Comparison of ENCODE assay signal across 9 cellular contexts in the genomic region with DNA sequence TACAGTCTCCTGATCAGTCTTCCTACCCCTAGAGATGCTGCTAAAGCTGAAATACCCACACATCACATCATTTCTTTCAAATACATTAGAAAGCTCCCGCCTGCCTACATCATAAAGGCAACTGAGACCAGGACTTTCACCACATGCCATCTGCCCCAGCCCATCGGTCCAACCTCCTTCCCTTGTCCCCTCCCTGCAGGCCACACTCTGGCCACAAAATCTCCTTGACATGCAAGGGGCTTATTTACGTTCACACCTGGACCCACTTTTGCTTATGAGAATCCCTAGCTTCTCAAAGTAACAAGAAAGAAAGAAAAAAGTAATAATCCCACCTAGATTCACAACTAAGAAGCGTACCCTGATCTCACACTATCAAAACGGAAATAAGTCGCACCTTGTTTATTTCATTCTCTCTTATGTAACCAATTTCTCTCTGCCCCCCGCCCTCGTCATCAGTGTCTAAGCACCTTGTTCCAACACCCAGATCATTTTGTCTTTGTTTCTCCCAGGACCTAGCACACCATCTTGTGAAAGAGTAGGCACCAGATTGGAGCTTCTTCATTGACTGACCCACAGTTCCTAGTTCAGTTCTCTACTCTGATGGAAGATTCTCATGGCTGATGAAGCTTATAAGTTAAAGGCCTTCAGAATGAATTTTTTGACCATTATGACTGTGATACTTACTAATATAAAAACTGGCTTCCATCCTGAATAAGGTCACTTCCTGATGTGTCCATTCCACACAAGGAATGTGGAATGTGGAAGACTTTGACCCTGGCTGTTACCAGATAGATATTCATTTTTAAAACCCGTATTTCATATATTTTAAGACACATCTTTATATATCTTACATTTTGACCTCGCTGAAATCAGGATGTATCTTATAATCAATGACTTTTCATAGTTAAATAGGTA. TPM values are rescaled to one million over a fixed set of nuclear protein-coding genes. Genes with fewer than 3 reads are reported as not detected.
DNase-seq lines count a peak whose midpoint lies in the region; ATAC-seq and TF ChIP-seq lines count a peak whose summit lies in the region.
"Had no signal": no experiment of that assay in that cellular context is flagged by ENCODE, and none has a peak within 500 bp of the region (broad histone marks: within the 10 kb centered on the region; RNA-seq: fewer than 3 reads in every experiment).

No MANE protein-coding gene starts in this region.

- H3K27ac ChIP-seq in AG04450 (ENCODE audit: low read depth, low read length) (peak overlapping the region; percentile 86), RWPE1 (peak overlapping the region; percentile 82), neural progenitor cell (no peak overlapping the region)
- H3K27ac ChIP-seq in effector memory CD4-positive, alpha-beta T cell (ENCODE audit: insufficient read depth, low read length, poor library complexity, severe bottlenecking), result peak overlapping the region; percentile 21

- H3K27me3 ChIP-seq in AG04450 (ENCODE audit: control insufficient read depth, insufficient read depth, low read length), result no peaks in the 10 kb centered on the region
- no peaks in the 10 kb centered on the region for H3K27me3 ChIP-seq in effector memory CD4-positive, alpha-beta T cell (replicated peaks; ENCODE audit: control insufficient read depth, insufficient read depth, low read length, poor library complexity, severe bottlenecking)
- no peaks in the 10 kb centered on the region for H3K27me3 ChIP-seq in neural progenitor cell

- no peak overlapping the region for H3K4me3 Mint-ChIP-seq in neural progenitor cell

- CTCF ChIA-PET in AG04450 (lab: Charles Lee) (no interaction called here), RWPE1 (lab: Yijun Ruan, JAX) (no interaction called here)

- ATAC-seq in HG03108 (IDR thresholded peaks at IDR 0.05; ENCODE audit: unreplicated experiment), result no peak

- H4K20me1 ChIP-seq in neural progenitor cell (ENCODE audit: low read depth), result no peaks in the 10 kb centered on the region

- H3K27ac Mint-ChIP-seq in neural progenitor cell, result peak overlapping the region; percentile 3

- H3K36me3 Mint-ChIP-seq in neural progenitor cell, result peaks cover 21% of the 10 kb centered on the region

- H2AFZ ChIP-seq in neural progenitor cell (replicated peaks), result no peak overlapping the region

- H3K79me2 ChIP-seq in neural progenitor cell (ENCODE audit: low read depth), result peaks cover 27% of the 10 kb centered on the region

- TF ChIP-seq CTCF in AG04450 (IDR thresholded peaks at IDR 0.05; ENCODE audit: low read depth, low read length) (no peak), RWPE1 (conservative IDR thresholded peaks at IDR 0.05; ENCODE audit: low read depth) (no peak), neural progenitor cell (IDR thresholded peaks at IDR 0.05) (no peak)

- no peak for DNase-seq in AG04450 (ENCODE audit: low read depth, low spot score)
- no peak for DNase-seq in RWPE1 (ENCODE audit: low spot score)
- peak in 1 of 3 donors; percentile 10 for DNase-seq in effector memory CD4-positive, alpha-beta T cell
- DNase-seq in neural progenitor cell (ENCODE audit: low spot score), result no peak
- DNase-seq in iPS-NIHi11 (ENCODE audit: low spot score), result no peak
- no peak for DNase-seq in DMS153 treated with DMSO at 0.1 percent for 48 hours (lab: John Stamatoyannopoulos, UW; ENCODE audit: unreplicated experiment)
- no peak for DNase-seq in DMS53 treated with DMSO at 0.1 percent for 48 hours (lab: John Stamatoyannopoulos, UW; ENCODE audit: unreplicated experiment)
- DNase-seq: NCI-H1436 treated with DMSO at 0.1 percent for 48 hours had no signal

- POLR2A ChIA-PET in AG04450 (lab: Yijun Ruan, JAX) (no interaction called here), RWPE1 (lab: Yijun Ruan, JAX; ENCODE audit: low non-redundant PET) (no interaction called here)

- H3K9me3 ChIP-seq in AG04450 (ENCODE audit: control insufficient read depth, insufficient read depth, low read length) (no peaks in the 10 kb centered on the region), neural progenitor cell (ENCODE audit: low read depth) (no peaks in the 10 kb centered on the region)
- H3K9me3 ChIP-seq in effector memory CD4-positive, alpha-beta T cell (ENCODE audit: control insufficient read depth, low read length), result no peaks in the 10 kb centered on the region

- H3K9ac ChIP-seq in neural progenitor cell, result no peak overlapping the region

- H3F3A ChIP-seq in neural progenitor cell (ENCODE audit: low read depth), result no peaks in the 10 kb centered on the region

- H3K4me1 Mint-ChIP-seq in neural progenitor cell, result peaks cover 10% of the 10 kb centered on the region

- H3K4me1 ChIP-seq in effector memory CD4-positive, alpha-beta T cell (ENCODE audit: control insufficient read depth, insufficient read depth, low read length, poor library complexity, severe bottlenecking), result no peaks in the 10 kb centered on the region
- H3K4me1 ChIP-seq in neural progenitor cell, result no peaks in the 10 kb centered on the region

- peaks cover 2% of the 10 kb centered on the region for H3K27me3 Mint-ChIP-seq in neural progenitor cell (ENCODE audit: insufficient read depth, low read depth)

- H3K4me3 ChIP-seq in AG04450 (ENCODE audit: low read depth, low read length) (no peak overlapping the region), neural progenitor cell (no peak overlapping the region)
- H3K4me3 ChIP-seq in effector memory CD4-positive, alpha-beta T cell (ENCODE audit: insufficient read depth, low read depth, low read length, poor library complexity, severe bottlenecking), result no peak overlapping the region

- no peak overlapping the region for H3K4me2 ChIP-seq in neural progenitor cell

- no peaks in the 10 kb centered on the region for H3K9me3 Mint-ChIP-seq in neural progenitor cell

- H3K36me3 ChIP-seq in effector memory CD4-positive, alpha-beta T cell (ENCODE audit: control insufficient read depth, insufficient read depth, low read length), result peaks cover 9% of the 10 kb centered on the region
- H3K36me3 ChIP-seq in neural progenitor cell, result peaks cover 4% of the 10 kb centered on the region

RNA-seq across cellular contexts. Expression of a gene that starts 7.7 kb away (rescaled TPM):
- 111 and 126 TPM in 2 replicates for polyA plus RNA-seq in AG04450 (2011; rRNA removed)
- polyA minus RNA-seq in AG04450 (2011; rRNA and poly(A)+ RNA removed), result 292 and 323 TPM in 2 replicates
- total RNA-seq in neural progenitor cell (ENCODE audit: low replicate concordance), result 21.2 and 26.0 TPM in 2 replicates

RNA-seq across cellular contexts. Expression of a gene that starts 36.8 kb away (rescaled TPM):
- 9.6 and 10.4 TPM in 2 replicates for polyA plus RNA-seq in AG04450 (2011; rRNA removed)
- polyA minus RNA-seq in AG04450 (2011; rRNA and poly(A)+ RNA removed), result 7.0 and 7.4 TPM in 2 replicates
- total RNA-seq in neural progenitor cell (ENCODE audit: low replicate concordance), result 75.8 and 80.3 TPM in 2 replicates

RNA-seq across cellular contexts. Expression of a gene that starts 50.5 kb away (rescaled TPM):
- polyA plus RNA-seq in AG04450 (2011; rRNA removed), result 9.7 and 10.5 TPM in 2 replicates
- polyA minus RNA-seq in AG04450 (2011; rRNA and poly(A)+ RNA removed), result 19.3 and 21.8 TPM in 2 replicates
- 22.6 and 57.9 TPM in 2 replicates for total RNA-seq in neural progenitor cell (ENCODE audit: low replicate concordance)
